1 cellular context compared by ENCODE assay signal in the genomic region with DNA sequence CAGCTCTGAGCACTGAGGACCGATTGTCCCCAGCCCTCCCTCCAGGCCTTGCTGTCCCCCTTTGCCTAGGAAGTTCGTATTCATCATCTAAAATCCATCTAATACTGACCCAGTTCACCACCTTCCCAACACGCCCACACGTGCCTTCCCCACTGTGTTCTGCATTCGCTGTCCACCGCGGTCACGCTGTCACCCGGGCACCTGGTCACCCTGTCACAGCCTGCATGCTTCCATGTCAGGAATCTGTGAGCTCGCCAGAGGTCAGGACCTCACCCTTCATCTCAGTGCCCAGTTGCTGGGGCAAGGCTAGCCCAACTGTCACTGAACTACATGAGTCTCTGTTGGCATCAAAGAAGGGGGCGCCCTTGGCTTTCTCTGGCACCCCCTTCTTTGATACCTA.
TF ChIP-seq lines count a peak whose summit lies in the region.

No MANE protein-coding gene starts in this region.

TF ChIP-seq in HepG2, 621 proteins besides CTCF, POLR2A, EP300 and RAD21:
- TF ChIP-seq BCL6 (CRISPR knock-in tag; IDR thresholded peaks at IDR 0.05) = no peak
- TF ChIP-seq, protein P1, sequence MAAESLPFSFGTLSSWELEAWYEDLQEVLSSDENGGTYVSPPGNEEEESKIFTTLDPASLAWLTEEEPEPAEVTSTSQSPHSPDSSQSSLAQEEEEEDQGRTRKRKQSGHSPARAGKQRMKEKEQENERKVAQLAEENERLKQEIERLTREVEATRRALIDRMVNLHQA (CRISPR knock-in tag; IDR thresholded peaks at IDR 0.05) = no peak
- TF ChIP-seq, protein P2, sequence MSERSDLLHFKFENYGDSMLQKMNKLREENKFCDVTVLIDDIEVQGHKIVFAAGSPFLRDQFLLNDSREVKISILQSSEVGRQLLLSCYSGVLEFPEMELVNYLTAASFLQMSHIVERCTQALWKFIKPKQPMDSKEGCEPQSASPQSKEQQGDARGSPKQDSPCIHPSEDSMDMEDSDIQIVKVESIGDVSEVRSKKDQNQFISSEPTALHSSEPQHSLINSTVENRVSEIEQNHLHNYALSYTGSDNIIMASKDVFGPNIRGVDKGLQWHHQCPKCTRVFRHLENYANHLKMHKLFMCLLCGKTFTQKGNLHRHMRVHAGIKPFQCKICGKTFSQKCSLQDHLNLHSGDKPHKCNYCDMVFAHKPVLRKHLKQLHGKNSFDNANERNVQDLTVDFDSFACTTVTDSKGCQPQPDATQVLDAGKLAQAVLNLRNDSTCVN (CRISPR knock-in tag; IDR thresholded peaks at IDR 0.05; ENCODE audit: borderline replicate concordance) = no peak
- no peak for TF ChIP-seq ZNF331 (CRISPR knock-in tag; IDR thresholded peaks at IDR 0.05)
- TF ChIP-seq, protein P3, sequence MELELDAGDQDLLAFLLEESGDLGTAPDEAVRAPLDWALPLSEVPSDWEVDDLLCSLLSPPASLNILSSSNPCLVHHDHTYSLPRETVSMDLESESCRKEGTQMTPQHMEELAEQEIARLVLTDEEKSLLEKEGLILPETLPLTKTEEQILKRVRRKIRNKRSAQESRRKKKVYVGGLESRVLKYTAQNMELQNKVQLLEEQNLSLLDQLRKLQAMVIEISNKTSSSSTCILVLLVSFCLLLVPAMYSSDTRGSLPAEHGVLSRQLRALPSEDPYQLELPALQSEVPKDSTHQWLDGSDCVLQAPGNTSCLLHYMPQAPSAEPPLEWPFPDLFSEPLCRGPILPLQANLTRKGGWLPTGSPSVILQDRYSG (CRISPR knock-in tag; IDR thresholded peaks at IDR 0.05) = no peak
- TF ChIP-seq MAFK (conservative IDR thresholded peaks at IDR 0.05 in 1 of 2, IDR thresholded peaks at IDR 0.05 in 1 of 2; ENCODE audit: low read length in 2 of 2) = no peak
- TF ChIP-seq, protein P4, sequence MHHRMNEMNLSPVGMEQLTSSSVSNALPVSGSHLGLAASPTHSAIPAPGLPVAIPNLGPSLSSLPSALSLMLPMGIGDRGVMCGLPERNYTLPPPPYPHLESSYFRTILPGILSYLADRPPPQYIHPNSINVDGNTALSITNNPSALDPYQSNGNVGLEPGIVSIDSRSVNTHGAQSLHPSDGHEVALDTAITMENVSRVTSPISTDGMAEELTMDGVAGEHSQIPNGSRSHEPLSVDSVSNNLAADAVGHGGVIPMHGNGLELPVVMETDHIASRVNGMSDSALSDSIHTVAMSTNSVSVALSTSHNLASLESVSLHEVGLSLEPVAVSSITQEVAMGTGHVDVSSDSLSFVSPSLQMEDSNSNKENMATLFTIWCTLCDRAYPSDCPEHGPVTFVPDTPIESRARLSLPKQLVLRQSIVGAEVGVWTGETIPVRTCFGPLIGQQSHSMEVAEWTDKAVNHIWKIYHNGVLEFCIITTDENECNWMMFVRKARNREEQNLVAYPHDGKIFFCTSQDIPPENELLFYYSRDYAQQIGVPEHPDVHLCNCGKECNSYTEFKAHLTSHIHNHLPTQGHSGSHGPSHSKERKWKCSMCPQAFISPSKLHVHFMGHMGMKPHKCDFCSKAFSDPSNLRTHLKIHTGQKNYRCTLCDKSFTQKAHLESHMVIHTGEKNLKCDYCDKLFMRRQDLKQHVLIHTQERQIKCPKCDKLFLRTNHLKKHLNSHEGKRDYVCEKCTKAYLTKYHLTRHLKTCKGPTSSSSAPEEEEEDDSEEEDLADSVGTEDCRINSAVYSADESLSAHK (CRISPR knock-in tag; IDR thresholded peaks at IDR 0.05; ENCODE audit: borderline replicate concordance) = no peak
- no peak for TF ChIP-seq FOSL2 (CRISPR knock-in tag; IDR thresholded peaks at IDR 0.05)
- TF ChIP-seq, protein P5, sequence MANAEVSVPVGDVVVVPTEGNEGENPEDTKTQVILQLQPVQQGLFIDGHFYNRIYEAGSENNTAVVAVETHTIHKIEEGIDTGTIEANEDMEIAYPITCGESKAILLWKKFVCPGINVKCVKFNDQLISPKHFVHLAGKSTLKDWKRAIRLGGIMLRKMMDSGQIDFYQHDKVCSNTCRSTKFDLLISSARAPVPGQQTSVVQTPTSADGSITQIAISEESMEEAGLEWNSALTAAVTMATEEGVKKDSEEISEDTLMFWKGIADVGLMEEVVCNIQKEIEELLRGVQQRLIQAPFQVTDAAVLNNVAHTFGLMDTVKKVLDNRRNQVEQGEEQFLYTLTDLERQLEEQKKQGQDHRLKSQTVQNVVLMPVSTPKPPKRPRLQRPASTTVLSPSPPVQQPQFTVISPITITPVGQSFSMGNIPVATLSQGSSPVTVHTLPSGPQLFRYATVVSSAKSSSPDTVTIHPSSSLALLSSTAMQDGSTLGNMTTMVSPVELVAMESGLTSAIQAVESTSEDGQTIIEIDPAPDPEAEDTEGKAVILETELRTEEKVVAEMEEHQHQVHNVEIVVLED (CRISPR knock-in tag; IDR thresholded peaks at IDR 0.05; ENCODE audit: borderline replicate concordance) = no peak
- TF ChIP-seq CCAR2 (optimal IDR thresholded peaks at IDR 0.05; ENCODE audit: low read depth, low read length) = no peak
- no peak for TF ChIP-seq KDM4B (CRISPR knock-in tag; IDR thresholded peaks at IDR 0.05)
